1 cellular context compared by ENCODE assay signal in the genomic region with DNA sequence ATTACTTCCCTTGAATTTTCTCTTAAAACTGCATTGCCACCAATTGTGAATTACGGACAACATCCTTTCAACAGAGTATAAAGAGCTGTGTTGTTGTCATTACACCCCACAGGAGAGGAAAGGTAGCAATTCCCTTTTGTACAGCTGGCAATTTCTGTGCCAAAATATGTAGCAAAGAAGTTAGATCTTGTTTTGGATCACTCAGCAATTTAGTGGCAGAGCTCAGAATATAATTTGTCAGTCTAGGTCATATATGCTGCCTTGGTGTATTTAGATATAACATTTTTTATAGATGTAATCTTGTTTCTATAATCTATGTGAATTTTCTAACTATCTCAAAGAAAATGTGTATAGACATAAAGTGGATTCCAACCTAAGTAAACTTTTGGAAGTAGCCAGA.
A peak's percentile ranks its signal among the peaks of the same experiment; 100 is the strongest.
TF ChIP-seq lines count a peak whose summit lies in the region.

No MANE protein-coding gene starts in this region.

TF ChIP-seq in IMR-90, 13 proteins besides CTCF, POLR2A, EP300 and RAD21:
- TF ChIP-seq MAFK (IDR thresholded peaks at IDR 0.05; ENCODE audit: low read depth, low read length) (peak; percentile 51), USF2 (IDR thresholded peaks at IDR 0.05; ENCODE audit: low read depth, low read length) (no peak)
TF ChIP-seq in IMR-90: peak in this region for 1.
